Comparison of ENCODE assay signal across 13 cellular contexts in genomic region chr4:173194175-173194574, GRCh38.
"Had no signal": no experiment of that assay in that cellular context is flagged by ENCODE, and none has a peak within 500 bp of the region (broad histone marks: within the 10 kb centered on the region; RNA-seq: fewer than 3 reads in every experiment).

No MANE protein-coding gene starts in this region.

- H3K27me3 ChIP-seq: heart right ventricle, ovary had no signal

- H3K4me3 Mint-ChIP-seq: naive thymus-derived CD4-positive, alpha-beta T cell; neural crest cell had no signal

- H3K9me3 Mint-ChIP-seq: neural crest cell had no signal

- H3K36me3 ChIP-seq: heart right ventricle, ovary had no signal

- H3K27me3 Mint-ChIP-seq: naive thymus-derived CD4-positive, alpha-beta T cell had no signal

- H3K9me3 ChIP-seq: heart right ventricle, ovary had no signal

- H3K4me3 ChIP-seq: heart right ventricle, ovary had no signal

- DNase-seq: effector memory CD4-positive, alpha-beta T cell; heart right ventricle; islet precursor cell; mammary epithelial cell; naive thymus-derived CD4-positive, alpha-beta T cell; ovary; right cardiac atrium; small intestine; stimulated activated CD4-positive, alpha-beta T cell treated with anti-CD3 and anti-CD28 coated beads, Interleukin-2, amount 100 ng/mL, for 48 hours; stimulated activated naive CD4-positive, alpha-beta T cell treated with Interleukin-2 at 50 U/mL for 16 hours had no signal

- ATAC-seq: esophagus mucosa; heart right ventricle; left lobe of liver; naive thymus-derived CD4-positive, alpha-beta T cell; right cardiac atrium had no signal

- H3K27ac Mint-ChIP-seq: naive thymus-derived CD4-positive, alpha-beta T cell had no signal

- H3K27ac ChIP-seq: heart right ventricle, ovary had no signal
